Comparison of ENCODE assay signal across 20 cellular contexts in the genomic region with DNA sequence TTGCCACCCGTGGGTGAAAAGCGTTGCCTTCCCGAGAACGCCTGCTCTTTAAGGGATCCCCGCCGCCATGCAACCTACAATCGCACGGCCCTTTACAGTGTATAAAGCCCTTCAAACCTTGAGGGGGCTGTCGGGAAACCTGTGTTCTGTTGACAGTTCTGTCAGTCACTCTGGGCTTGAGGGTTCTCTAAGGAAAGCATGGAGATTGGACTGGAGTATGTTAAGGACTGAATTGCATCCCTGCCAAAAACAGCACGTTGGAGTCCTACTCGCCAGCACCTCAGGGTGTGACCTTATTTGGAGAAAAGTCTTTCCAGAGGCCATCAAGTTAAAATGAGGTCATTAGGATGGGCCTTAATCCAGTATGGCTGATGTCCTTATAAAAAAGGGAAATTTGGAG.
A peak's percentile ranks its signal among the peaks of the same experiment; 100 is the strongest.
DNase-seq lines count a peak whose midpoint lies in the region; ATAC-seq, FAIRE-seq and TF ChIP-seq lines count a peak whose summit lies in the region.
"Had no signal": no experiment of that assay in that cellular context is flagged by ENCODE, and none has a peak within 500 bp of the region (broad histone marks: within the 10 kb centered on the region; RNA-seq: fewer than 3 reads in every experiment).

No MANE protein-coding gene starts in this region.

- H3K4me1 Mint-ChIP-seq in activated CD8-positive, alpha-beta T cell treated with anti-CD3 and anti-CD28 coated beads for 36 hours (ENCODE audit: low read depth) = peaks cover 60% of the 10 kb centered on the region

- no peak overlapping the region for H2AFZ ChIP-seq in mesenchymal stem cell (ENCODE audit: low read depth, low read length)

- TF ChIP-seq POLR2A in GM12892 (IDR thresholded peaks at IDR 0.05; ENCODE audit: low read depth, low read length) = no peak

- H2AK5ac ChIP-seq in mesenchymal stem cell (ENCODE audit: low read length, severe bottlenecking) = no peak overlapping the region

- H3K14ac ChIP-seq in mesenchymal stem cell (ENCODE audit: low read length in 2 of 2) = no peak overlapping the region

- H3K27me3 Mint-ChIP-seq in activated CD8-positive, alpha-beta T cell treated with anti-CD3 and anti-CD28 coated beads for 36 hours = no peaks in the 10 kb centered on the region
- H3K27me3 Mint-ChIP-seq: activated naive CD8-positive, alpha-beta T cell had no signal

- no peak overlapping the region for H2BK15ac ChIP-seq in mesenchymal stem cell (ENCODE audit: low read depth, poor library complexity, severe bottlenecking)

- H2BK120ac ChIP-seq in mesenchymal stem cell (ENCODE audit: low read depth, low read length) = no peak overlapping the region

- H3K4me3 ChIP-seq in cardiac muscle cell (no peak overlapping the region), mesenchymal stem cell (ENCODE audit: insufficient read depth in 1 of 2, low read depth in 1 of 2, low read length in 2 of 2) (no peak overlapping the region)
- H3K4me3 ChIP-seq: gastrocnemius medialis, suprapubic skin had no signal

- no peak for TF ChIP-seq CTCF in cardiac muscle cell (IDR thresholded peaks at IDR 0.05; ENCODE audit: low read depth, low read length)
- no peak for TF ChIP-seq CTCF in activated CD8-positive, alpha-beta T cell treated with anti-CD3 and anti-CD28 coated beads for 36 hours (IDR thresholded peaks at IDR 0.05)
- no peak for TF ChIP-seq CTCF in GM13977 (IDR thresholded peaks at IDR 0.05; ENCODE audit: extremely low read depth, insufficient read depth, missing control alignments)

- H3K36me3 Mint-ChIP-seq in activated CD8-positive, alpha-beta T cell treated with anti-CD3 and anti-CD28 coated beads for 36 hours (ENCODE audit: low read depth) = peaks cover 21% of the 10 kb centered on the region
- H3K36me3 Mint-ChIP-seq: activated naive CD8-positive, alpha-beta T cell had no signal

- in situ Hi-C loops in GM13977 (cut with MboI; ENCODE audit: low pct_unique_long_range_greater_than_20kb, low sequenced_read_pairs, unreplicated experiment) = no loop called here

- H2BK5ac ChIP-seq in mesenchymal stem cell (ENCODE audit: low read depth, low read length, poor library complexity, severe bottlenecking) = no peak overlapping the region

- POLR2A ChIA-PET in activated CD8-positive, alpha-beta T cell treated with anti-CD3 and anti-CD28 coated beads for 36 hours (lab: Charles Lee) = interaction anchor here (0.5 to 1.2 kb wide), 3 partner anchors 21 to 75 kb away, joined by 3 to 5 read pairs (median 3); no protein-coding TSS in a partner anchor

- H3K23ac ChIP-seq in mesenchymal stem cell (ENCODE audit: low read length in 2 of 2) = no peak overlapping the region

- CTCF ChIA-PET in activated CD8-positive, alpha-beta T cell treated with anti-CD3 and anti-CD28 coated beads for 36 hours (lab: Charles Lee) = interaction anchor here (1.2 to 2.8 kb wide), 2 partner anchors 22 to 128 kb away, joined by 3 to 13 read pairs; no protein-coding TSS in a partner anchor

- 91% methylated on average over 11 of the region's 11 CpGs for WGBS in mesenchymal stem cell

- no peak overlapping the region for H3K4me3 Mint-ChIP-seq in activated CD8-positive, alpha-beta T cell treated with anti-CD3 and anti-CD28 coated beads for 36 hours
- H3K4me3 Mint-ChIP-seq: activated naive CD8-positive, alpha-beta T cell had no signal

- peak overlapping the region; percentile 96 for H3K27ac Mint-ChIP-seq in activated CD8-positive, alpha-beta T cell treated with anti-CD3 and anti-CD28 coated beads for 36 hours

- H2BK12ac ChIP-seq in mesenchymal stem cell (ENCODE audit: low read length in 2 of 2) = peak overlapping the region; percentile 1 to 76

- ATAC-seq in activated CD8-positive, alpha-beta T cell treated with anti-CD3 and anti-CD28 coated beads for 36 hours = no peak
- ATAC-seq in activated CD4-positive, CD25-positive, alpha-beta regulatory T cell treated with anti-CD3 and anti-CD28 coated beads, Interleukin-2, amount 50 U/mL, for 24 hours = no peak
- ATAC-seq: gastrocnemius medialis had no signal

- peak overlapping the region; percentile 77 for H3K27ac ChIP-seq in cardiac muscle cell
- no peak overlapping the region for H3K27ac ChIP-seq in mesenchymal stem cell (ENCODE audit: low read length, poor library complexity, severe bottlenecking)
- H3K27ac ChIP-seq: brain microvascular endothelial cell, epithelial cell of prostate, suprapubic skin had no signal

- peaks cover 9% of the 10 kb centered on the region for H3K9me3 Mint-ChIP-seq in activated CD8-positive, alpha-beta T cell treated with anti-CD3 and anti-CD28 coated beads for 36 hours

- peak overlapping the region; percentile 4 to 35 for H3K4ac ChIP-seq in mesenchymal stem cell (ENCODE audit: low read depth in 1 of 2, low read length in 2 of 2)

- peaks cover 14% of the 10 kb centered on the region for H3K4me1 ChIP-seq in cardiac muscle cell (ENCODE audit: low read depth)
- H3K4me1 ChIP-seq in mesenchymal stem cell (ENCODE audit: control insufficient read depth, insufficient read depth, low read depth, low read length) = peaks cover 9% of the 10 kb centered on the region

- no peaks in the 10 kb centered on the region for H3K27me3 ChIP-seq in cardiac muscle cell
- no peaks in the 10 kb centered on the region for H3K27me3 ChIP-seq in mesenchymal stem cell (ENCODE audit: control insufficient read depth in 1 of 2, insufficient read depth in 1 of 2, low read length in 2 of 2)
- H3K27me3 ChIP-seq: brain microvascular endothelial cell, gastrocnemius medialis, suprapubic skin had no signal

- no peak overlapping the region for H3K18ac ChIP-seq in mesenchymal stem cell (ENCODE audit: low read depth in 1 of 2, low read length in 2 of 2)

- no peaks in the 10 kb centered on the region for H3K79me1 ChIP-seq in mesenchymal stem cell (replicated peaks; ENCODE audit: low read length, poor library complexity, severe bottlenecking)

- H3K4me2 ChIP-seq in mesenchymal stem cell (ENCODE audit: low read length, poor library complexity, severe bottlenecking) = no peak overlapping the region
- H3K4me2 ChIP-seq: SK-N-SH had no signal

- H3K9ac ChIP-seq in mesenchymal stem cell (ENCODE audit: low read length) = no peak overlapping the region
- H3K9ac ChIP-seq: SK-N-SH had no signal

- intact Hi-C loops in cardiac septum (cut with DNase I) = no loop called here
- intact Hi-C loops in activated CD8-positive, alpha-beta T cell treated with anti-CD3 and anti-CD28 coated beads for 36 hours (cut with micrococcal nuclease) = loop anchor here (10.0 kb wide), 2 partner anchors 69 to 111 kb away; a partner anchor contains a TSS

- peak in 1 of 2 donors; percentile 27 for DNase-seq in cardiac muscle cell (ENCODE audit: low read depth in 1 of 2, low spot score in 1 of 2)
- no peak for DNase-seq in cardiac septum (ENCODE audit: low spot score)
- DNase-seq in activated CD8-positive, alpha-beta T cell treated with anti-CD3 and anti-CD28 coated beads for 36 hours = no peak
- DNase-seq in mesenchymal stem cell = no peak
- no peak for DNase-seq in GM12892 (ENCODE audit: insufficient read length)
- DNase-seq in GM13977 (ENCODE audit: low spot score) = no peak
- DNase-seq in pons (ENCODE audit: low spot score) = no peak
- DNase-seq: activated CD4-positive, alpha-beta T cell treated with anti-CD3 and anti-CD28 coated beads, Interleukin-2, amount 50 U/mL, for 1 hour; activated T-cell treated with anti-CD3 and anti-CD28 coated beads, Interleukin-2, amount 50 U/mL, for 1 hour; brain microvascular endothelial cell; gastrocnemius medialis; NCI-H1930; NCI-H446; occipital lobe; SK-N-SH; stimulated activated CD4-positive, alpha-beta T cell treated with anti-CD3 and anti-CD28 coated beads, Interleukin-12 subunit alpha, Interleukin-12 subunit beta, amount 100 ng/mL, for 4 hours had no signal

- H3K36me3 ChIP-seq in cardiac muscle cell = no peaks in the 10 kb centered on the region
- H3K36me3 ChIP-seq in mesenchymal stem cell (ENCODE audit: control insufficient read depth in 1 of 2, insufficient read depth in 2 of 2, low read depth in 1 of 2, low read length in 2 of 2) = peaks cover 0 to 2% of the 10 kb centered on the region in 2 experiments
- H3K36me3 ChIP-seq: brain microvascular endothelial cell, gastrocnemius medialis, suprapubic skin had no signal

- H4K8ac ChIP-seq in mesenchymal stem cell (ENCODE audit: low read length) = no peak overlapping the region

- H4K91ac ChIP-seq in mesenchymal stem cell (ENCODE audit: low read length) = no peak overlapping the region

- FAIRE-seq in GM12892 (lab: Jason Lieb, UNC) = no peak

- H3K9me3 ChIP-seq in cardiac muscle cell (ENCODE audit: low read depth) = no peaks in the 10 kb centered on the region
- no peaks in the 10 kb centered on the region for H3K9me3 ChIP-seq in mesenchymal stem cell (ENCODE audit: control insufficient read depth, low read length)
- H3K9me3 ChIP-seq: gastrocnemius medialis, SK-N-SH, suprapubic skin had no signal
